8 cellular contexts compared by ENCODE assay signal in genomic region chr1:204763773-204764427, GRCh38.
DNase-seq lines count a peak whose midpoint lies in the region; ATAC-seq and TF ChIP-seq lines count a peak whose summit lies in the region.

No MANE protein-coding gene starts in this region.

- peaks cover 10% of the 10 kb centered on the region for H3K4me1 Mint-ChIP-seq in activated naive CD8-positive, alpha-beta T cell treated with anti-CD3 and anti-CD28 coated beads, Interleukin-2, amount 50 U/mL, for 24 hours

- in situ Hi-C loops in HAP-1 (cut with MboI; ENCODE audit: low sequenced_read_pairs): no loop called here

- no peaks in the 10 kb centered on the region; the same call in 1 of the 2 replicates for H3K9me3 ChIP-seq in HAP-1

- H3K36me3 Mint-ChIP-seq in activated naive CD8-positive, alpha-beta T cell treated with anti-CD3 and anti-CD28 coated beads, Interleukin-2, amount 50 U/mL, for 24 hours (ENCODE audit: low read depth): no peaks in the 10 kb centered on the region

- H3K4me3 ChIP-seq in HAP-1 (no peak overlapping the region), retinal pigment epithelial cell (ENCODE audit: low read length) (no peak overlapping the region)

- intact Hi-C loops in left ventricle myocardium superior (cut with micrococcal nuclease): no loop called here

- H3K4me1 ChIP-seq in HAP-1: no peaks in the 10 kb centered on the region

- no peak overlapping the region for H3K4me3 Mint-ChIP-seq in activated naive CD8-positive, alpha-beta T cell treated with anti-CD3 and anti-CD28 coated beads, Interleukin-2, amount 50 U/mL, for 24 hours

- H3K27ac Mint-ChIP-seq in activated naive CD8-positive, alpha-beta T cell treated with anti-CD3 and anti-CD28 coated beads, Interleukin-2, amount 50 U/mL, for 24 hours: no peak overlapping the region

- peaks cover 20% of the 10 kb centered on the region for H3K27me3 Mint-ChIP-seq in activated naive CD8-positive, alpha-beta T cell treated with anti-CD3 and anti-CD28 coated beads, Interleukin-2, amount 50 U/mL, for 24 hours

- ATAC-seq in activated naive CD8-positive, alpha-beta T cell treated with anti-CD3 and anti-CD28 coated beads, Interleukin-2, amount 50 U/mL, for 24 hours: peak; percentile 87
- ATAC-seq in left ventricle myocardium superior: peak; percentile 94

- H3K36me3 ChIP-seq in HAP-1 (replicated peaks): no peaks in the 10 kb centered on the region

- peak; percentile 79 for TF ChIP-seq CTCF in retinal pigment epithelial cell (conservative IDR thresholded peaks at IDR 0.05; ENCODE audit: low read depth, low read length)

- peak; percentile 94 for DNase-seq in DMS 273 (lab: John Stamatoyannopoulos, UW; ENCODE audit: unreplicated experiment)
- peak; percentile 54 to 81 for DNase-seq in HAP-1 (ENCODE audit: low spot score in 2 of 2)
- DNase-seq in NCI-H1092 treated with DMSO at 0.1 percent for 48 hours (lab: John Stamatoyannopoulos, UW): peak; percentile 75
- peak; percentile 88 for DNase-seq in SW480 (ENCODE audit: low spot score)
- peak; percentile 77 for DNase-seq in activated naive CD8-positive, alpha-beta T cell treated with anti-CD3 and anti-CD28 coated beads, Interleukin-2, amount 50 U/mL, for 24 hours
- DNase-seq in left ventricle myocardium superior: peak; percentile 84
- DNase-seq in retinal pigment epithelial cell (ENCODE audit: low read depth): peak; percentile 47
- no peak for DNase-seq in T1000 (lab: John Stamatoyannopoulos, UW)

- H3K27me3 ChIP-seq in HAP-1 (ENCODE audit: low read depth): peaks cover 21% of the 10 kb centered on the region

- H3K9me3 Mint-ChIP-seq in activated naive CD8-positive, alpha-beta T cell treated with anti-CD3 and anti-CD28 coated beads, Interleukin-2, amount 50 U/mL, for 24 hours: no peaks in the 10 kb centered on the region
